In the genomic region with DNA sequence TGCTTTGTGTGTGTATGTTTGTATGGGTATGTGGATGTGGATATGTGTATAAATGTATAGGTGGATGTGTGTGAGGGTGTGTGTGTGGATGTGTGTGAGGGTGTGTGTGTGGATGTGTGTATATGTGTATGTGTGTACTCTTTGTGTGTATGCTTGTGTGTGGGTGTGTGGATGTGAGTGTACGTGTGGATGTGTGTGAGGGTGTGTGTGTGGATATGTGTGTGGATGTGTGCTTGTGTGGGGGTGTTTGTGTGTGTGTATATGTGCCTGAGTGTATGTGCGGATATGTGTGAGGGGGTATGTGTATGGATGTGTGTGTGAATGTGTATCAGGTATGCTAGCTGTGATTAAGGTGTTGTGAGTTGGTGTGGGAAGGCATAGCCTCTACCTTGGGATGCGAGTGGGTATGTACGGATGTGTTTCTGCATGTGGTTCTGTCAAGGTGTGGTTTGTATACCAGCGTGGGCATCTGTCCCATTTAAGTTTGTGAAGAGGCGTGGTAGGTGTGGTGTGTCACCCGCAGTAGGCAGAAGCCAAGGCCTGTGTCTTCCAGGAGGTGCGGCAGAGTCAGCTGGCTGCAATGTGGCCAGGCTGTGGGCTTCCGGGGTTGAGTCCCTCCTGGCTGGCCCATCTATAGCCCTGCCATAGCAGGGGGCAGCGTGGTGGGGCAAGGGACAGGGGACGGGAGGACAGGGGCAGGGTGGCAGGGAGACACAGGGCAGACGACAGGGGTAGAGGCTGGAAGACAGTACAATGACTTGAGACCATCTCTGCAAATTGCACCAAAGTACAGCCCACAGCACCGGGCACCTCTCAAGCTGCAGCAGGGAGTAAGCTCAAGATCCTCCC, we compare ENCODE assay signal across 2 cellular contexts.
TF ChIP-seq lines count a peak whose summit lies in the region.

No MANE protein-coding gene starts in this region.

TF ChIP-seq in SK-N-SH, 30 proteins besides CTCF, POLR2A, EP300 and RAD21 (continued from another document):
- no peak for TF ChIP-seq TEAD4 (IDR thresholded peaks at IDR 0.05; ENCODE audit: borderline replicate concordance, insufficient read depth)
- no peak for TF ChIP-seq JUND (IDR thresholded peaks at IDR 0.05)
- TF ChIP-seq, protein P1, sequence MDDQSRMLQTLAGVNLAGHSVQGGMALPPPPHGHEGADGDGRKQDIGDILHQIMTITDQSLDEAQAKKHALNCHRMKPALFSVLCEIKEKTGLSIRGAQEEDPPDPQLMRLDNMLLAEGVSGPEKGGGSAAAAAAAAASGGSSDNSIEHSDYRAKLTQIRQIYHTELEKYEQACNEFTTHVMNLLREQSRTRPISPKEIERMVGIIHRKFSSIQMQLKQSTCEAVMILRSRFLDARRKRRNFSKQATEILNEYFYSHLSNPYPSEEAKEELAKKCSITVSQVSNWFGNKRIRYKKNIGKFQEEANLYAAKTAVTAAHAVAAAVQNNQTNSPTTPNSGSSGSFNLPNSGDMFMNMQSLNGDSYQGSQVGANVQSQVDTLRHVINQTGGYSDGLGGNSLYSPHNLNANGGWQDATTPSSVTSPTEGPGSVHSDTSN (IDR thresholded peaks at IDR 0.05) = no peak
- TF ChIP-seq FOXJ3 (CRISPR knock-in tag; IDR thresholded peaks at IDR 0.05) = no peak
- TF ChIP-seq SIN3A (IDR thresholded peaks at IDR 0.05; ENCODE audit: borderline replicate concordance, low read depth, low read length) = no peak
- no peak for TF ChIP-seq RCOR1 (IDR thresholded peaks at IDR 0.05; ENCODE audit: low read length)
- TF ChIP-seq MXI1 (IDR thresholded peaks at IDR 0.05; ENCODE audit: low read depth, low read length) = no peak
- no peak for TF ChIP-seq NFIC (IDR thresholded peaks at IDR 0.05; ENCODE audit: borderline replicate concordance)

TF ChIP-seq in SK-N-SH treated with all-trans-retinoic acid at 6 μM for 48 hours, 23 proteins besides CTCF, POLR2A, EP300 and RAD21 (continued from another document):
- TF ChIP-seq, protein P2, sequence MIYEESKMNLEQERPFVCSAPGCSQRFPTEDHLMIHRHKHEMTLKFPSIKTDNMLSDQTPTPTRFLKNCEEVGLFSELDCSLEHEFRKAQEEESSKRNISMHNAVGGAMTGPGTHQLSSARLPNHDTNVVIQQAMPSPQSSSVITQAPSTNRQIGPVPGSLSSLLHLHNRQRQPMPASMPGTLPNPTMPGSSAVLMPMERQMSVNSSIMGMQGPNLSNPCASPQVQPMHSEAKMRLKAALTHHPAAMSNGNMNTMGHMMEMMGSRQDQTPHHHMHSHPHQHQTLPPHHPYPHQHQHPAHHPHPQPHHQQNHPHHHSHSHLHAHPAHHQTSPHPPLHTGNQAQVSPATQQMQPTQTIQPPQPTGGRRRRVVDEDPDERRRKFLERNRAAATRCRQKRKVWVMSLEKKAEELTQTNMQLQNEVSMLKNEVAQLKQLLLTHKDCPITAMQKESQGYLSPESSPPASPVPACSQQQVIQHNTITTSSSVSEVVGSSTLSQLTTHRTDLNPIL (CRISPR knock-in tag; IDR thresholded peaks at IDR 0.05; ENCODE audit: low read depth) = no peak
- TF ChIP-seq, protein P3, sequence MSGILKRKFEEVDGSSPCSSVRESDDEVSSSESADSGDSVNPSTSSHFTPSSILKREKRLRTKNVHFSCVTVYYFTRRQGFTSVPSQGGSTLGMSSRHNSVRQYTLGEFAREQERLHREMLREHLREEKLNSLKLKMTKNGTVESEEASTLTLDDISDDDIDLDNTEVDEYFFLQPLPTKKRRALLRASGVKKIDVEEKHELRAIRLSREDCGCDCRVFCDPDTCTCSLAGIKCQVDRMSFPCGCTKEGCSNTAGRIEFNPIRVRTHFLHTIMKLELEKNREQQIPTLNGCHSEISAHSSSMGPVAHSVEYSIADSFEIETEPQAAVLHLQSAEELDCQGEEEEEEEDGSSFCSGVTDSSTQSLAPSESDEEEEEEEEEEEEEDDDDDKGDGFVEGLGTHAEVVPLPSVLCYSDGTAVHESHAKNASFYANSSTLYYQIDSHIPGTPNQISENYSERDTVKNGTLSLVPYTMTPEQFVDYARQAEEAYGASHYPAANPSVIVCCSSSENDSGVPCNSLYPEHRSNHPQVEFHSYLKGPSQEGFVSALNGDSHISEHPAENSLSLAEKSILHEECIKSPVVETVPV (CRISPR knock-in tag; IDR thresholded peaks at IDR 0.05) = no peak
- TF ChIP-seq OSR1 (CRISPR knock-in tag; IDR thresholded peaks at IDR 0.05) = no peak
- TF ChIP-seq GLIS3 (CRISPR knock-in tag; IDR thresholded peaks at IDR 0.05) = no peak
- TF ChIP-seq ZNF70 (CRISPR knock-in tag; IDR thresholded peaks at IDR 0.05) = no peak
- TF ChIP-seq TOX (CRISPR knock-in tag; IDR thresholded peaks at IDR 0.05; ENCODE audit: borderline replicate concordance) = no peak
- TF ChIP-seq, protein P4, sequence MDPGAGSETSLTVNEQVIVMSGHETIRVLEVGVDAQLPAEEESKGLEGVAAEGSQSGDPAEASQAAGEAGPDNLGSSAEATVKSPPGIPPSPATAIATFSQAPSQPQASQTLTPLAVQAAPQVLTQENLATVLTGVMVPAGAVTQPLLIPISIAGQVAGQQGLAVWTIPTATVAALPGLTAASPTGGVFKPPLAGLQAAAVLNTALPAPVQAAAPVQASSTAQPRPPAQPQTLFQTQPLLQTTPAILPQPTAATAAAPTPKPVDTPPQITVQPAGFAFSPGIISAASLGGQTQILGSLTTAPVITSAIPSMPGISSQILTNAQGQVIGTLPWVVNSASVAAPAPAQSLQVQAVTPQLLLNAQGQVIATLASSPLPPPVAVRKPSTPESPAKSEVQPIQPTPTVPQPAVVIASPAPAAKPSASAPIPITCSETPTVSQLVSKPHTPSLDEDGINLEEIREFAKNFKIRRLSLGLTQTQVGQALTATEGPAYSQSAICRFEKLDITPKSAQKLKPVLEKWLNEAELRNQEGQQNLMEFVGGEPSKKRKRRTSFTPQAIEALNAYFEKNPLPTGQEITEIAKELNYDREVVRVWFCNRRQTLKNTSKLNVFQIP (CRISPR knock-in tag; IDR thresholded peaks at IDR 0.05; ENCODE audit: borderline replicate concordance, low read depth) = no peak
- TF ChIP-seq ZFP30 (CRISPR knock-in tag; IDR thresholded peaks at IDR 0.05) = no peak
- TF ChIP-seq ESRRG (CRISPR knock-in tag; IDR thresholded peaks at IDR 0.05) = no peak
- no peak for TF ChIP-seq SNAI2 (CRISPR knock-in tag; IDR thresholded peaks at IDR 0.05)
